2 cellular contexts compared by ENCODE assay signal in the genomic region with DNA sequence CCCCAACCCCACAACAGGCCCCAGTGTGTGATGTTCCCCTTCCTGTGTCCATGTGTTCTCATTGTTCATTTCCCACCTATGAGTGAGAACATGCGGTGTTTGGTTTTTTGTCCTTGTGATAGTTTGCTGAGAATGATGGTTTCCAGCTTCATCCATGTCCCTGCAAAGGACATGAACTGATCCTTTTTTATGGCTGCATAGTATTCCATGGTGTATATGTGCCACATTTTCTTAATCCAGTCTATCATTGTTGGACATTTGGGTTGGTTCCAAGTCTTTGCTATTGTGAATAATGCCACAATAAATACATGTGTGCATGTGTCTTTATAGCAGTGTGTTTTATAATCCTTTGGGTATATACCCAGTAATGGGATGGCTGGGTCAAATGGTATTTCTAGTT. TPM values are rescaled to one million over a fixed set of nuclear protein-coding genes. Genes with fewer than 3 reads are reported as not detected.
"Had no signal": no experiment of that assay in that cellular context is flagged by ENCODE, and none has a peak within 500 bp of the region (broad histone marks: within the 10 kb centered on the region; RNA-seq: fewer than 3 reads in every experiment).

No MANE protein-coding gene starts in this region.

RNA-seq across cellular contexts. Expression of a gene that starts 10.5 kb away (rescaled TPM):
- total RNA-seq: HepG2, HT-29 had no signal
- polyA plus RNA-seq: HepG2 had no signal
